Comparison of ENCODE assay signal across 1 cellular context in the genomic region with DNA sequence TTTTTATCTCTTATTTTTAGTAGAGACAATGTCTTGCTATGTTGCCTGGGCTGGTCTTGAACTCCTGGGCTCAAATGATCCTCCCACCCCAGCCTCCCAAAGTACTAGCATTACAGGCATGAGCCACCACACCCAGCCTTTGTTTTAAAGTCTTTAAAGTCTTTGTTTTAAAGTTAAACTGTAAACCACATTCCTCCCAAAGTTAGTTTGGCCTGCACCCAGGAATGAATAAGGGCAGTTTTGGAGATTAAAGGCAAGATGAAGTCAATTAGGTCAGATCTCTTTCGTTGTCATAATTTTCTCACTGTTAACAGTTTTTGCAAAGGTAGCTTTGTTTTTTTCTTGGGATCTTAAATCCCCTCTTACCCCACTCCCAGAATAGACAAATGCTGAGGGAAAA.
TF ChIP-seq lines count a peak whose summit lies in the region.

No MANE protein-coding gene starts in this region.

TF ChIP-seq in IMR-90, 13 proteins besides CTCF, POLR2A, EP300 and RAD21 (continued from another document):
- TF ChIP-seq CEBPB (IDR thresholded peaks at IDR 0.05; ENCODE audit: low read depth, low read length) (no peak), BHLHE40 (IDR thresholded peaks at IDR 0.05; ENCODE audit: low read depth, low read length) (no peak), ELK1 (IDR thresholded peaks at IDR 0.05; ENCODE audit: borderline replicate concordance, low read depth, low read length) (no peak), MXI1 (IDR thresholded peaks at IDR 0.05; ENCODE audit: borderline replicate concordance, low read depth, low read length) (no peak), MAFK (IDR thresholded peaks at IDR 0.05; ENCODE audit: low read depth, low read length) (no peak), SMC3 (IDR thresholded peaks at IDR 0.05; ENCODE audit: low read depth, low read length) (no peak), CHD1 (IDR thresholded peaks at IDR 0.05; ENCODE audit: low read depth, low read length) (no peak), NFE2L2 (IDR thresholded peaks at IDR 0.05; ENCODE audit: low read depth, low read length) (no peak)
